Comparison of ENCODE assay signal across 8 cellular contexts in genomic region chr17:35242805-35243458, GRCh38. TPM values are rescaled to one million over a fixed set of nuclear protein-coding genes. Genes with fewer than 3 reads are reported as not detected.
A peak's percentile ranks its signal among the peaks of the same experiment; 100 is the strongest.
DNase-seq lines count a peak whose midpoint lies in the region; ATAC-seq and TF ChIP-seq lines count a peak whose summit lies in the region.

SLFN5 (plus strand) TSS chr17:35243072; CDS start chr17:35258691, 15,619 bp downstream.

- peak; percentile 60 for ATAC-seq in GM21786 (IDR thresholded peaks at IDR 0.05; ENCODE audit: unreplicated experiment)

- H3K27ac ChIP-seq in DOHH2 (ENCODE audit: low read depth, low read length) = no peak within 1 kb of the TSS
- H3K27ac ChIP-seq in KOPT-K1 (ENCODE audit: low read depth, low read length, poor library complexity, severe bottlenecking) = peak within 1 kb of the TSS; percentile 96
- peak within 1 kb of the TSS; percentile 29 to 99 for H3K27ac ChIP-seq in SK-N-SH (ENCODE audit: low read depth in 2 of 2, low read length in 1 of 2)
- H3K27ac ChIP-seq in substantia nigra (ENCODE audit: low read depth, low read length, poor library complexity, severe bottlenecking) = peak within 1 kb of the TSS; percentile 82

- H3K27me3 ChIP-seq in DOHH2 (ENCODE audit: control insufficient read depth, low read length) (peaks cover 6% of the 10 kb centered on the region), SK-N-SH (ENCODE audit: insufficient read depth) (no peaks in the 10 kb centered on the region)

- H3K4me3 Mint-ChIP-seq in activated naive CD4-positive, alpha-beta T cell treated with anti-CD3 and anti-CD28 coated beads, Interleukin-2, amount 50 U/mL, for 24 hours = peak within 1 kb of the TSS; percentile 97

- TF ChIP-seq CTCF in DOHH2 (IDR thresholded peaks at IDR 0.05; ENCODE audit: low read depth, low read length, poor library complexity, severe bottlenecking) (peak; percentile 13), SK-N-SH (IDR thresholded peaks at IDR 0.05) (no peak)

- H3K4me2 ChIP-seq in DOHH2 (ENCODE audit: low read length) (peak within 1 kb of the TSS; percentile 88), SK-N-SH (peak within 1 kb of the TSS; percentile 94)

- H3K9me2 ChIP-seq in DOHH2 (replicated peaks; ENCODE audit: control insufficient read depth, low read length) = no peaks in the 10 kb centered on the region
- no peaks in the 10 kb centered on the region for H3K9me2 ChIP-seq in SK-N-SH

- H3K36me3 ChIP-seq in DOHH2 (ENCODE audit: control insufficient read depth, low read length) (no peaks in the 10 kb centered on the region), KOPT-K1 (ENCODE audit: insufficient read depth, low read length) (peaks cover 15% of the 10 kb centered on the region), SK-N-SH (replicated peaks in 1 of 2; ENCODE audit: control insufficient read depth in 1 of 2, insufficient read depth in 2 of 2, low read length in 1 of 2) (peaks cover 0 to 6% of the 10 kb centered on the region in 2 experiments)

- peaks cover 74% of the 10 kb centered on the region for H3K4me1 Mint-ChIP-seq in activated naive CD4-positive, alpha-beta T cell treated with anti-CD3 and anti-CD28 coated beads, Interleukin-2, amount 50 U/mL, for 24 hours

- no peaks in the 10 kb centered on the region for H3K9me3 Mint-ChIP-seq in activated naive CD4-positive, alpha-beta T cell treated with anti-CD3 and anti-CD28 coated beads, Interleukin-2, amount 50 U/mL, for 24 hours

- H3K4me1 ChIP-seq in DOHH2 (ENCODE audit: control insufficient read depth, low read length) (peaks cover 24% of the 10 kb centered on the region), SK-N-SH (ENCODE audit: control insufficient read depth in 1 of 2, insufficient read depth in 2 of 2, low read depth in 1 of 2, low read length in 1 of 2) (peaks cover 0 to 11% of the 10 kb centered on the region in 2 experiments; a peak in 1 of 4 replicates)

- POLR2A ChIA-PET in SK-N-SH (lab: Yijun Ruan, JAX) = no interaction called here

- no peak for TF ChIP-seq EP300 in SK-N-SH (IDR thresholded peaks at IDR 0.05; ENCODE audit: borderline replicate concordance in 1 of 2, low read depth in 1 of 2, low read length in 1 of 2)

- peak within 1 kb of the TSS; percentile 98; the same call in 1 of the 2 replicates for H2AFZ ChIP-seq in SK-N-SH (ENCODE audit: low read depth)

- H3K9ac ChIP-seq in SK-N-SH = peak within 1 kb of the TSS; percentile 95

- no peaks in the 10 kb centered on the region for H4K20me1 ChIP-seq in DOHH2 (ENCODE audit: control insufficient read depth, insufficient read depth, low read depth, low read length)
- H4K20me1 ChIP-seq in SK-N-SH (ENCODE audit: insufficient read depth) = no peaks in the 10 kb centered on the region; the same call in 1 of the 2 replicates

- H3F3A ChIP-seq in DOHH2 (ENCODE audit: control insufficient read depth, insufficient read depth) (no peaks in the 10 kb centered on the region), SK-N-SH (replicated peaks; ENCODE audit: insufficient read depth) (peaks cover 25% of the 10 kb centered on the region)

- no peak for TF ChIP-seq RAD21 in SK-N-SH (IDR thresholded peaks at IDR 0.05; ENCODE audit: low read length)

- no peaks in the 10 kb centered on the region for H3K79me2 ChIP-seq in DOHH2 (ENCODE audit: control insufficient read depth, low read length)
- peaks cover 11% of the 10 kb centered on the region for H3K79me2 ChIP-seq in SK-N-SH (ENCODE audit: insufficient read depth)

- H3K27me3 Mint-ChIP-seq in activated naive CD4-positive, alpha-beta T cell treated with anti-CD3 and anti-CD28 coated beads, Interleukin-2, amount 50 U/mL, for 24 hours = no peaks in the 10 kb centered on the region

- DNase-seq in SK-N-SH (peak; percentile 56), globus pallidus (ENCODE audit: low spot score) (peak; percentile 81), non-pigmented ciliary epithelial cell (ENCODE audit: low read depth) (peak; percentile 70), substantia nigra (lab: John Stamatoyannopoulos, UW) (peak; percentile 17 to 91 (median 75))

- CTCF ChIA-PET in SK-N-SH (lab: Yijun Ruan, JAX) = no interaction called here

- under 1% methylated on average over 29 of the region's 39 CpGs for WGBS in SK-N-SH (ENCODE audit: low lambda C conversion rate)

- peak within 1 kb of the TSS; percentile 99 for H3K27ac Mint-ChIP-seq in activated naive CD4-positive, alpha-beta T cell treated with anti-CD3 and anti-CD28 coated beads, Interleukin-2, amount 50 U/mL, for 24 hours

- H3K9me3 ChIP-seq in DOHH2 (ENCODE audit: control insufficient read depth, insufficient read depth, low read length) (no peaks in the 10 kb centered on the region), KOPT-K1 (ENCODE audit: insufficient read depth, low read length, poor library complexity, severe bottlenecking) (no peaks in the 10 kb centered on the region), SK-N-SH (no peaks in the 10 kb centered on the region)

- H3K36me3 Mint-ChIP-seq in activated naive CD4-positive, alpha-beta T cell treated with anti-CD3 and anti-CD28 coated beads, Interleukin-2, amount 50 U/mL, for 24 hours = peaks cover 9% of the 10 kb centered on the region

- H3K4me3 ChIP-seq in DOHH2 (ENCODE audit: low read length) (peak within 1 kb of the TSS; percentile 86), SK-N-SH (ENCODE audit: low read depth in 2 of 2, low read length in 1 of 2) (peak within 1 kb of the TSS; percentile 64 to 99)

TF ChIP-seq in SK-N-SH, 30 proteins besides CTCF, POLR2A, EP300 and RAD21 (continues in another document):
- TF ChIP-seq NRF1 (IDR thresholded peaks at IDR 0.05; ENCODE audit: low read depth, low read length) = no peak
- TF ChIP-seq TAF1 (IDR thresholded peaks at IDR 0.05; ENCODE audit: borderline replicate concordance, low read depth, low read length) = peak; percentile 79
- no peak for TF ChIP-seq NFIC (IDR thresholded peaks at IDR 0.05; ENCODE audit: borderline replicate concordance)
- TF ChIP-seq TEAD4 (IDR thresholded peaks at IDR 0.05; ENCODE audit: borderline replicate concordance, insufficient read depth) = no peak
- no peak for TF ChIP-seq MAX (IDR thresholded peaks at IDR 0.05; ENCODE audit: low read depth)
- TF ChIP-seq SMC3 (IDR thresholded peaks at IDR 0.05; ENCODE audit: low read depth, low read length) = no peak
- no peak for TF ChIP-seq MXI1 (IDR thresholded peaks at IDR 0.05; ENCODE audit: low read depth, low read length)
- TF ChIP-seq USF1 (IDR thresholded peaks at IDR 0.05; ENCODE audit: borderline replicate concordance, low read depth) = no peak
- TF ChIP-seq FOSL2 (IDR thresholded peaks at IDR 0.05; ENCODE audit: borderline replicate concordance, low read depth) = no peak
- TF ChIP-seq TCF12 (IDR thresholded peaks at IDR 0.05) = no peak
- peak; percentile 73 for TF ChIP-seq GABPA (IDR thresholded peaks at IDR 0.05; ENCODE audit: low read depth)
- peak; percentile 68 for TF ChIP-seq ELF1 (IDR thresholded peaks at IDR 0.05)
- no peak for TF ChIP-seq RCOR1 (IDR thresholded peaks at IDR 0.05; ENCODE audit: low read length)
- no peak for TF ChIP-seq GATA2 (CRISPR knock-in tag; IDR thresholded peaks at IDR 0.05)
- no peak for TF ChIP-seq MEF2A (IDR thresholded peaks at IDR 0.05; ENCODE audit: borderline replicate concordance, low read depth)
- no peak for TF ChIP-seq RFX5 (IDR thresholded peaks at IDR 0.05; ENCODE audit: low read length)
- TF ChIP-seq EZH2phosphoT487 (IDR thresholded peaks at IDR 0.05; ENCODE audit: borderline replicate concordance, low read depth) = no peak
- no peak for TF ChIP-seq REST (IDR thresholded peaks at IDR 0.05; ENCODE audit: low read depth, low read length)
- TF ChIP-seq YY1 (IDR thresholded peaks at IDR 0.05; ENCODE audit: low read depth) = no peak

RNA-seq across cellular contexts. Expression of gene SLFN5, which starts in this region (rescaled TPM):
- 1.4 and 1.9 TPM in 2 replicates for polyA plus RNA-seq in SK-N-SH (2012; rRNA removed)
- 1.7 and 1.9 TPM in 2 replicates for polyA plus RNA-seq in SK-N-SH (2012; cell fraction: cytosol; rRNA removed)
- polyA plus RNA-seq in SK-N-SH (2012; cell fraction: nucleus; rRNA removed) = 1.0 and 2.0 TPM in 2 replicates
